23 cellular contexts compared by ENCODE assay signal in the genomic region with DNA sequence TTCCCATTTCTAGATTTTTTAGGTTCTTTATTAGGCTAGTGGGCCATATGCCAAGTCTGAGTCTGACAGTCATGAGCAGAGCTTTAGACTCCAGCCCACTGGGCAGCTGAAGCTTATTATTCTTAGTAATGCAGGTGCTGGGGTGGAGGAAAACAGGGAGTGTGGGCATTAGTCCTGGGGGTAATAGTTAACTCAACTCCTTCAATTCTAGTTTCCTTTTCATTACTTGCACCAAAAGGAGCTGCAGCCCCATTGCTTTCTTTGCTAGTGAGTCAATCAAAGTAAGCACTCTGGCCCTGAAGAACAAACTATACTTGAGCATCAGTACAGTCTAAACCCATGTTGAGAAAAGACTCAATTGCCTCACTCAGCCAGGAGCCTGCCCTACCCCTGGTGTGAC. TPM values are rescaled to one million over a fixed set of nuclear protein-coding genes. Genes with fewer than 3 reads are reported as not detected.
DNase-seq lines count a peak whose midpoint lies in the region; ATAC-seq lines count a peak whose summit lies in the region.
"Had no signal": no experiment of that assay in that cellular context is flagged by ENCODE, and none has a peak within 500 bp of the region (broad histone marks: within the 10 kb centered on the region; RNA-seq: fewer than 3 reads in every experiment).

No MANE protein-coding gene starts in this region.

- ATAC-seq in GM19438 (IDR thresholded peaks at IDR 0.05; ENCODE audit: low read depth, unreplicated experiment) (peak; percentile 62), HG02943 (IDR thresholded peaks at IDR 0.05; ENCODE audit: low read depth, unreplicated experiment) (peak; percentile 58), HG03460 (IDR thresholded peaks at IDR 0.05; ENCODE audit: unreplicated experiment) (peak; percentile 81)
- ATAC-seq: naive thymus-derived CD8-positive, alpha-beta T cell; pancreas; T-helper 17 cell had no signal

- DNase-seq in mesenteric fat pad (ENCODE audit: low spot score) (no peak), COLO668 (lab: John Stamatoyannopoulos, UW; ENCODE audit: unreplicated experiment) (no peak)
- no peak for DNase-seq in activated CD8-positive, alpha-beta memory T cell treated with anti-CD3 and anti-CD28 coated beads, Interleukin-2, amount 50 U/mL, for 48 hours
- no peak for DNase-seq in activated CD4-positive, alpha-beta T cell treated with anti-CD3 and anti-CD28 coated beads for 4 hours
- DNase-seq: activated CD4-positive, alpha-beta memory T cell treated with anti-CD3 and anti-CD28 coated beads, Interleukin-2, amount 10 ng/mL, durations not matched to agents 7 days and 5 days; activated naive CD8-positive, alpha-beta T cell treated with anti-CD3 and anti-CD28 coated beads for 36 hours; brain microvascular endothelial cell; Calu3; cortex of kidney; Kasumi-1; naive thymus-derived CD8-positive, alpha-beta T cell; NCI-H1105 treated with DMSO at 0.1 percent for 48 hours; NCI-H2107; NCI-H526; pancreas; SHP77; stimulated activated CD4-positive, alpha-beta T cell treated with anti-CD3 and anti-CD28 coated beads, Interleukin-4, amount 100 ng/mL, for 1 hour; T-helper 17 cell; WERI-Rb-1 had no signal

RNA-seq across cellular contexts. Expression of a gene that starts 35.5 kb away (rescaled TPM):
- 0.22 TPM for total RNA-seq in mesenteric fat pad
- total RNA-seq: B cell, Calu3 had no signal
